ENCODE assay signal across 9 cellular contexts in the genomic region with DNA sequence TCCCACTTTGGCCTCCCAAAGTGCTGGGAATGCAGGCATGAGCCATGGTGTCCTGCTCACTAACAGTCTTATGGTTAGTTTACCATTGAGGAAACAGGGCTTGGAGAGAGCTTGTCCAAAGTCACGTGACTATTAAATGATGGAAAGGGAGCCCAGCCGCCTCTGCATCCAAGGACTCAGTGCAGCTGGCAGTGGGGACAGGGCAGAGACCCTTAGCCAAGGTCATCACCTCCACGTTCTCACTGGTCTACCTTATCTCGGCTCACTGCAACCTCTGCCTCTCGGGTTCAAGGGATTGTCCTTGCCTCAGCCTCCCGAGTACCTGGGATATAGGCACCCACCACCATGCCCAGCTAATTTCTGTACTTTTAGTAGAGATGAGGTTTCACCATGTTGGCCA.
"Had no signal": no experiment of that assay in that cellular context is flagged by ENCODE, and none has a peak within 500 bp of the region (broad histone marks: within the 10 kb centered on the region; RNA-seq: fewer than 3 reads in every experiment).

No MANE protein-coding gene starts in this region.

- H3K4me3 ChIP-seq: GM23338 had no signal

- FAIRE-seq: H1, H54 had no signal

- H3K9me3 Mint-ChIP-seq: GM23338, H9 had no signal

- DNase-seq: H9, HCEC 1CT, IMR-90, KBM-7 had no signal

- H3K27ac Mint-ChIP-seq: GM23338 had no signal

- H3K4me2 ChIP-seq: GM23338, KMS-11 had no signal

- H3K4me3 Mint-ChIP-seq: GM23338, H9 had no signal

- H3K9ac ChIP-seq: KMS-11 had no signal

- H2AFZ ChIP-seq: GM23338 had no signal

- H3K27ac ChIP-seq: HL-60, KMS-11 had no signal

- ATAC-seq: GM23338 had no signal
